ENCODE assay signal across 12 cellular contexts in genomic region chr10:110773693-110774068, GRCh38.
DNase-seq lines count a peak whose midpoint lies in the region; ATAC-seq, FAIRE-seq and TF ChIP-seq lines count a peak whose summit lies in the region.
"Had no signal": no experiment of that assay in that cellular context is flagged by ENCODE, and none has a peak within 500 bp of the region (broad histone marks: within the 10 kb centered on the region; RNA-seq: fewer than 3 reads in every experiment).

No MANE protein-coding gene starts in this region.

- POLR2A ChIA-PET in A549 (lab: Yijun Ruan, JAX), result no interaction called here
- POLR2A ChIA-PET in Caco-2 (lab: Charles Lee), result no interaction called here
- POLR2A ChIA-PET in T-cell (lab: Charles Lee), result interaction anchor here in 1 of 2 donors (0.8 kb wide), 1 partner anchor 12 kb away, joined by 3 read pairs; no protein-coding TSS in a partner anchor

- no peak for DNase-seq in A549 (ENCODE audit: low read depth in 1 of 2, low spot score in 1 of 2)
- no peak for DNase-seq in Caco-2
- DNase-seq in T-cell, result no peak
- DNase-seq in esophagus squamous epithelium (lab: John Stamatoyannopoulos, UW), result no peak
- no peak for DNase-seq in esophagus muscularis mucosa (ENCODE audit: extremely low spot score)
- DNase-seq in HuH-7 (ENCODE audit: low spot score), result no peak
- no peak for DNase-seq in stimulated activated CD8-positive, alpha-beta memory T cell treated with anti-CD3 and anti-CD28 coated beads, Interleukin-4, amount 100 ng/mL, for 48 hours
- DNase-seq: NCI-H2029 treated with DMSO at 0.1 percent for 48 hours, nephron progenitor cell had no signal

- no peak for TF ChIP-seq RAD21 in A549 (conservative IDR thresholded peaks at IDR 0.05 in 1 of 2, IDR thresholded peaks at IDR 0.05 in 1 of 2)

- H3K36me3 ChIP-seq in Caco-2 (ENCODE audit: control insufficient read depth, insufficient read depth, low read length) (no peaks in the 10 kb centered on the region; the same call in 1 of the 2 replicates), esophagus squamous epithelium (no peaks in the 10 kb centered on the region), esophagus muscularis mucosa (no peaks in the 10 kb centered on the region)

- H3K36me3 Mint-ChIP-seq in Caco-2 (ENCODE audit: insufficient read depth, unreplicated experiment) (peaks cover 14% of the 10 kb centered on the region), T-cell (no peaks in the 10 kb centered on the region)
- H3K36me3 Mint-ChIP-seq: CD14-positive monocyte had no signal

- H3K9me3 Mint-ChIP-seq in Caco-2 (ENCODE audit: unreplicated experiment), result no peaks in the 10 kb centered on the region
- H3K9me3 Mint-ChIP-seq in T-cell, result no peaks in the 10 kb centered on the region
- H3K9me3 Mint-ChIP-seq: nephron progenitor cell had no signal

- peak overlapping the region; percentile 52; the same call in 2 of the 3 replicates for H3K4me2 ChIP-seq in A549

- no TSS peak for BruUV-seq in Caco-2 (replicated peaks; lab: Mats Ljungman, UMichigan)

- 79% methylated on average over 7 of the region's 7 CpGs for WGBS in A549 (ENCODE audit: missing lambda C conversion rate)
- WGBS in esophagus squamous epithelium, 2 donors, result 63 to 65% methylated on average over 4 to 7 of the region's 7 CpGs
- 81% methylated on average over 4 of the region's 7 CpGs for WGBS in esophagus muscularis mucosa

- intact Hi-C loops in Caco-2 (cut with micrococcal nuclease; ENCODE audit: unreplicated experiment) (loop anchor here (1.0 kb wide), 1 partner anchor 27 kb away; no protein-coding TSS in a partner anchor), esophagus squamous epithelium (cut with DNase I) (no loop called here), esophagus muscularis mucosa (cut with DNase I) (no loop called here)

- TF ChIP-seq EP300 in A549 (IDR thresholded peaks at IDR 0.05), result no peak
- TF ChIP-seq EP300 in esophagus muscularis mucosa (IDR thresholded peaks at IDR 0.05), result no peak

- H3K27ac Mint-ChIP-seq in Caco-2 (ENCODE audit: unreplicated experiment) (peak overlapping the region; percentile 98), T-cell (peak overlapping the region; percentile 80 to 85)
- H3K27ac Mint-ChIP-seq: CD14-positive monocyte had no signal

- TF ChIP-seq CTCF in A549 (IDR thresholded peaks at IDR 0.05), result no peak
- TF ChIP-seq CTCF in Caco-2 (IDR thresholded peaks at IDR 0.05; ENCODE audit: insufficient read depth in 1 of 2, low read depth in 1 of 2, low read length in 1 of 2, severe bottlenecking in 1 of 2, unreplicated experiment in 1 of 2), result no peak
- TF ChIP-seq CTCF in esophagus squamous epithelium (IDR thresholded peaks at IDR 0.05), result no peak
- no peak for TF ChIP-seq CTCF in esophagus muscularis mucosa (IDR thresholded peaks at IDR 0.05)

- H3K4me3 ChIP-seq in A549, result no peak overlapping the region
- H3K4me3 ChIP-seq in Caco-2 (ENCODE audit: low read depth, low read length), result no peak overlapping the region
- H3K4me3 ChIP-seq in esophagus squamous epithelium, result no peak overlapping the region
- no peak overlapping the region for H3K4me3 ChIP-seq in esophagus muscularis mucosa

- H3K4me1 ChIP-seq in A549 (peaks cover 23% of the 10 kb centered on the region), Caco-2 (peaks cover 34% of the 10 kb centered on the region), esophagus squamous epithelium (peaks cover 0 to 39% (median 13%) of the 10 kb centered on the region in 3 donors), esophagus muscularis mucosa (peaks cover 7 to 20% (median 11%) of the 10 kb centered on the region in 4 donors)

- H3K4me1 Mint-ChIP-seq in Caco-2 (ENCODE audit: low read depth, unreplicated experiment) (peaks cover 21% of the 10 kb centered on the region), T-cell (peaks cover 0 to 22% (median 21%) of the 10 kb centered on the region in 3 donors)
- H3K4me1 Mint-ChIP-seq: CD14-positive monocyte had no signal

- TF ChIP-seq POLR2A in A549 (IDR thresholded peaks at IDR 0.05; ENCODE audit: low read length), result no peak
- TF ChIP-seq POLR2A in esophagus squamous epithelium (IDR thresholded peaks at IDR 0.05), result no peak
- no peak for TF ChIP-seq POLR2A in esophagus muscularis mucosa (IDR thresholded peaks at IDR 0.05; ENCODE audit: low read depth)

- H3K4me3 Mint-ChIP-seq in Caco-2 (ENCODE audit: unreplicated experiment) (no peak overlapping the region), T-cell (no peak overlapping the region)
- H3K4me3 Mint-ChIP-seq: CD14-positive monocyte, nephron progenitor cell had no signal

- H3K27me3 Mint-ChIP-seq in Caco-2 (ENCODE audit: insufficient read depth, unreplicated experiment), result no peaks in the 10 kb centered on the region
- no peaks in the 10 kb centered on the region for H3K27me3 Mint-ChIP-seq in T-cell

- H3K9me3 ChIP-seq in A549, result no peaks in the 10 kb centered on the region
- no peaks in the 10 kb centered on the region for H3K9me3 ChIP-seq in Caco-2
- no peaks in the 10 kb centered on the region for H3K9me3 ChIP-seq in esophagus squamous epithelium
- H3K9me3 ChIP-seq in esophagus muscularis mucosa, result no peaks in the 10 kb centered on the region

- ATAC-seq in A549, result no peak
- ATAC-seq in T-cell (replicated peaks in 1 of 4), result no peak
- no peak for ATAC-seq in HG03432 (IDR thresholded peaks at IDR 0.05; ENCODE audit: unreplicated experiment)

- CTCF ChIA-PET in A549 (lab: Yijun Ruan, JAX) (interaction anchor here (1.1 to 1.3 kb wide), 3 partner anchors 9 to 302 kb away, joined by 3 to 5 read pairs (median 3); no protein-coding TSS in a partner anchor), Caco-2 (lab: Charles Lee) (interaction anchor here (1.3 kb wide), 1 partner anchor 30 kb away, joined by 7 read pairs; no protein-coding TSS in a partner anchor), T-cell (lab: Charles Lee) (interaction anchor here in 1 of 2 donors (0.6 kb wide), 1 partner anchor 21 kb away, joined by 3 read pairs; no protein-coding TSS in a partner anchor)

- H3K27ac ChIP-seq in A549, result peak overlapping the region in 1 of 2 experiments; percentile 3; a peak in 1 of 6 replicates
- peak overlapping the region in 3 of 4 donors; percentile 36 to 52 (median 37) for H3K27ac ChIP-seq in esophagus squamous epithelium
- H3K27ac ChIP-seq in esophagus muscularis mucosa (replicated peaks in 1 of 4), result peak overlapping the region in 1 of 4 donors; percentile 10

- H3K27me3 ChIP-seq in Caco-2 (replicated peaks; ENCODE audit: control insufficient read depth, insufficient read depth, low read length), result no peaks in the 10 kb centered on the region
- H3K27me3 ChIP-seq in esophagus squamous epithelium, result no peaks in the 10 kb centered on the region
- H3K27me3 ChIP-seq in esophagus muscularis mucosa, result no peaks in the 10 kb centered on the region

- no peak for FAIRE-seq in A549 (lab: Jason Lieb, UNC)
- FAIRE-seq: endometrium had no signal

TF ChIP-seq in A549, 52 proteins besides CTCF, POLR2A, EP300 and RAD21 (continues in another document):
- TF ChIP-seq KDM5A (IDR thresholded peaks at IDR 0.05), result no peak
- no peak for TF ChIP-seq ZC3H11A (IDR thresholded peaks at IDR 0.05)
- TF ChIP-seq RARB (CRISPR knock-in tag; IDR thresholded peaks at IDR 0.05), result no peak
- TF ChIP-seq HDAC2 (IDR thresholded peaks at IDR 0.05), result no peak
- no peak for TF ChIP-seq JUNB (IDR thresholded peaks at IDR 0.05)
- TF ChIP-seq ELK1 (IDR thresholded peaks at IDR 0.05; ENCODE audit: low read depth, low read length), result no peak
- no peak for TF ChIP-seq HES2 (IDR thresholded peaks at IDR 0.05)
- no peak for TF ChIP-seq MAFK (IDR thresholded peaks at IDR 0.05; ENCODE audit: partially characterized antibody)
- no peak for TF ChIP-seq PBX3 (IDR thresholded peaks at IDR 0.05)
- no peak for TF ChIP-seq EHF (CRISPR knock-in tag; IDR thresholded peaks at IDR 0.05)
